ENCODE assay signal across 8 cellular contexts in the genomic region with DNA sequence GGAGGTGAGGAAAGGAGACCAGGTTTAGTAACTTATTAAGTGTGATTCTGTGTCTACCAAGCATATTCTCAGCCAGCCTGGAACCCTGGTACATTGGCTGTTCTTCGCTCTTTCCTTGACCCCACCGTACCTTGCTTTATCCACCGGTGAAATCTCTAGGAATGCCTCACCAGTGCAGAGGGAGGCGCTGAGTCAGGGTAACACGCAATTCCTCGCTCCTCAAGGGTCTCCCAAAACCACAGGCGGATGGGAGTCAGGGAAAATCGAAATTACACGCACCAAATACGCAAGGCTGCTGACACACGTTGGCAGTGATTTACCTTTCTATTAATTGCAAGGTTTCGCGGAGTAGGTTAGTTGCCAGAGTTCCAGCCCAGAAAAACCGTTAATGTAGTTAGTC. TPM values are rescaled to one million over a fixed set of nuclear protein-coding genes. Genes with fewer than 3 reads are reported as not detected.
A peak's percentile ranks its signal among the peaks of the same experiment; 100 is the strongest.
DNase-seq lines count a peak whose midpoint lies in the region; ATAC-seq, FAIRE-seq and TF ChIP-seq lines count a peak whose summit lies in the region.

No MANE protein-coding gene starts in this region.

- TF ChIP-seq POLR2A in testis (IDR thresholded peaks at IDR 0.05), result no peak

- TF ChIP-seq CTCF in bronchial epithelial cell (IDR thresholded peaks at IDR 0.05; ENCODE audit: insufficient read depth, low read length, severe bottlenecking), result no peak
- TF ChIP-seq CTCF in testis (IDR thresholded peaks at IDR 0.05), result no peak

- intact Hi-C loops in testis (cut with DNase I; ENCODE audit: low total_unique reads), result no loop called here

- no peaks in the 10 kb centered on the region for H3K9me3 ChIP-seq in MG63
- no peaks in the 10 kb centered on the region for H3K9me3 ChIP-seq in testis

- no peak for ATAC-seq in GM21723 (IDR thresholded peaks at IDR 0.05; ENCODE audit: unreplicated experiment)
- no peak for ATAC-seq in GM21786 (IDR thresholded peaks at IDR 0.05; ENCODE audit: unreplicated experiment)

- FAIRE-seq in bronchial epithelial cell (lab: Jason Lieb, UNC), result no peak

- peaks cover 33% of the 10 kb centered on the region for H3K4me1 ChIP-seq in testis

- H3K27ac ChIP-seq in testis, result peak overlapping the region; percentile 97

- H3K36me3 ChIP-seq in MG63 (peaks cover 35% of the 10 kb centered on the region), bronchial epithelial cell (ENCODE audit: control insufficient read depth, insufficient read depth, low read length) (peaks cover 3% of the 10 kb centered on the region), testis (ENCODE audit: low read depth, missing control alignments) (no peaks in the 10 kb centered on the region)

- H3K27me3 ChIP-seq in MG63 (no peaks in the 10 kb centered on the region), bronchial epithelial cell (ENCODE audit: control insufficient read depth, insufficient read depth, low read length) (no peaks in the 10 kb centered on the region), testis (no peaks in the 10 kb centered on the region)

- WGBS in testis, 2 donors, result 1 to 2% methylated on average over 7 to 14 of the region's 14 CpGs

- peak overlapping the region; percentile 94 for H3K4me3 ChIP-seq in MG63
- peak overlapping the region; percentile 70 for H3K4me3 ChIP-seq in bronchial epithelial cell (ENCODE audit: low read depth, low read length)
- H3K4me3 ChIP-seq in testis, result peak overlapping the region; percentile 85 to 91

- peak; percentile 33 for DNase-seq in GM03348 (ENCODE audit: low spot score)
- DNase-seq in MG63, result peak; percentile 24
- peak; percentile 53 for DNase-seq in bronchial epithelial cell (ENCODE audit: low read depth)
- peak; percentile 65 for DNase-seq in left kidney (ENCODE audit: low read depth, low spot score)
- no peak for DNase-seq in testis
- DNase-seq in DMS153 (lab: John Stamatoyannopoulos, UW), result no peak

RNA-seq across cellular contexts. Expression of gene L3HYPDH, which starts 0.8 kb away (rescaled TPM):
- total RNA-seq in MG63 (2014; rRNA removed; shearing (Covaris generic); ENCODE audit: low replicate concordance), result 22.3 and 57.5 TPM in 2 replicates
- total RNA-seq in bronchial epithelial cell (12.2 and 17.1 TPM in 2 replicates), testis (10 to 100 TPM; 63.2 to 74.3 TPM)
- 48.2 TPM for polyA plus RNA-seq in testis (ENCODE audit: insufficient read depth, low read depth, low replicate concordance)

RNA-seq across cellular contexts. Expression of gene JKAMP, which starts 1.0 kb away (rescaled TPM):
- total RNA-seq in MG63 (2014; rRNA removed; shearing (Covaris generic); ENCODE audit: low replicate concordance), result 47.3 and 49.5 TPM in 2 replicates
- total RNA-seq in bronchial epithelial cell, result 35.3 and 40.5 TPM in 2 replicates
- total RNA-seq in testis, result 10 to 100 TPM; 76.7 to 81.4 TPM
- polyA plus RNA-seq in testis (ENCODE audit: insufficient read depth, low read depth, low replicate concordance), result 87.2 TPM

RNA-seq across cellular contexts. Expression of gene GPR135, which starts 18.2 kb away (rescaled TPM):
- 0.15 and 0.66 TPM in 2 replicates for total RNA-seq in MG63 (2014; rRNA removed; shearing (Covaris generic); ENCODE audit: low replicate concordance)
- 0.26 and 0.64 TPM in 2 replicates for total RNA-seq in bronchial epithelial cell
- total RNA-seq in testis, result 10 to 100 TPM; 33.1 to 71.2 TPM
- polyA plus RNA-seq in testis (ENCODE audit: insufficient read depth, low read depth, low replicate concordance), result 25.8 TPM

Comparison
In these comparisons a context has a peak if more than half of its experiments do, and no peak if none do; other contexts are left out.
1. DNase-seq: peak in GM03348 (single experiment), MG63 (single experiment), bronchial epithelial cell (single experiment) and left kidney (single experiment); none in testis (single experiment) and DMS153 (single experiment).
2. RNA of gene GPR135, which starts 18.2 kb away (total RNA-seq): 33.1 to 71.2 TPM in testis; 0.15 to 0.66 TPM in MG63 and 0.26 to 0.64 TPM in bronchial epithelial cell; every median in the first group is over 10 times any median in the second.
3. Peak in every context shown above with its lines, with median percentiles within 50 percentile points of each other: H3K4me3 ChIP-seq.